ENCODE assay signal across 1 cellular context in the genomic region with DNA sequence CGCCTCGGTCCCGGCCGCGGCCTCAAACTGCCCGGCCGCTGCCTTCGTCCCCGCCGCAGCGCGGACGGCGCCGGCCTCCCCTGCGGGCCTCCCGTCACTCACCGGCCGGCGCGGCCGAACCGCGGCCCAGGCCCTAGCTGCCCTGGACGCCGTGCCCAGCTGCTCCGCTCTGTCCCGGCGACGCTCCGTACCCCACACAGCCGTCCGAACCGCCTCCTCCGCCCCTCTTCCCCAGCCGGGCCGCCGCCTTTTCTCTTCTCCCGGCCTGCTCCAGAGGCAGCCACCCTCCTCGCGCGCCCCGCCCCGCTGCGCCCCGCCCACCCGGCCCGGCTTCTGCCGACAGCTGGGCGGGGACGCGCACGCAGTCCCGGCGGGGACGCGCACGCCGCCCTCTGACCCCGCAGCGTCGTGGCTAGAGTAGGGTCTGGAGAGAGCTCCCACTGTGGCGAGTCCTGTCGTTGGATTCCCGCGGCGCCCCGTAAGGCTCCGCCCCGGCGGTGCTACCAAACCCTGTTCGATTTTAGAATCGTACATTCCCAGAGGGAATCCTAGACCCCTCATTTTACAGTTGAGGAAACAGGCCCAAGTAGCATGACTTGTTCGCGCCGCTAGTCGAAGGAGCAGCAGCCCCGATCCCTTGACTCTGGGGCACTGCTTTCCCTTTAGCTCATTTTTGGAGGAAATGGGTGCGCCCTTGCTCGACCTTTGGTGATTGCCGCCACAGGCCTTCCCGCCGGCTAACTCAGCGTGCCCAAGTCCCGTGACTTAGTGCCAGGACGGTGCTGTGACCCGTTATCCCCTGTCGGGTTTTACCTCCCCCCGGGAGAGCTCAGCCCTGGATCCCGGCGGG.
TF ChIP-seq lines count a peak whose summit lies in the region.

A gene with protein sequence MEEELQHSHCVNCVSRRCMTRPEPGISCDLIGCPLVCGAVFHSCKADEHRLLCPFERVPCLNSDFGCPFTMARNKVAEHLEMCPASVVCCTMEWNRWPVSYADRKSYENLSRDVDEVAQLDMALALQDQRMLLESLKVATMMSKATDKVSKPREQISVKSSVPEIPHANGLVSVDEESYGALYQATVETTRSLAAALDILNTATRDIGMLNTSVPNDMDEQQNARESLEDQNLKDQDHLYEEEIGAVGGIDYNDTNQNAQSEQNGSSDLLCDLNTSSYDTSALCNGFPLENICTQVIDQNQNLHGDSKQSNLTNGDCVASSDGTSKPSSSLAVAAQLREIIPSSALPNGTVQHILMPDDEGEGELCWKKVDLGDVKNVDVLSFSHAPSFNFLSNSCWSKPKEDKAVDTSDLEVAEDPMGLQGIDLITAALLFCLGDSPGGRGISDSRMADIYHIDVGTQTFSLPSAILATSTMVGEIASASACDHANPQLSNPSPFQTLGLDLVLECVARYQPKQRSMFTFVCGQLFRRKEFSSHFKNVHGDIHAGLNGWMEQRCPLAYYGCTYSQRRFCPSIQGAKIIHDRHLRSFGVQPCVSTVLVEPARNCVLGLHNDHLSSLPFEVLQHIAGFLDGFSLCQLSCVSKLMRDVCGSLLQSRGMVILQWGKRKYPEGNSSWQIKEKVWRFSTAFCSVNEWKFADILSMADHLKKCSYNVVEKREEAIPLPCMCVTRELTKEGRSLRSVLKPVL (minus strand): TSS at position 295 of the 850 bp plus-strand sequence. CDS start 8,390 bp downstream, outside the sequence.

TF ChIP-seq in K562, 482 proteins besides CTCF, POLR2A, EP300 and RAD21 (continued from another document and continues in another):
- TF ChIP-seq, protein P1, sequence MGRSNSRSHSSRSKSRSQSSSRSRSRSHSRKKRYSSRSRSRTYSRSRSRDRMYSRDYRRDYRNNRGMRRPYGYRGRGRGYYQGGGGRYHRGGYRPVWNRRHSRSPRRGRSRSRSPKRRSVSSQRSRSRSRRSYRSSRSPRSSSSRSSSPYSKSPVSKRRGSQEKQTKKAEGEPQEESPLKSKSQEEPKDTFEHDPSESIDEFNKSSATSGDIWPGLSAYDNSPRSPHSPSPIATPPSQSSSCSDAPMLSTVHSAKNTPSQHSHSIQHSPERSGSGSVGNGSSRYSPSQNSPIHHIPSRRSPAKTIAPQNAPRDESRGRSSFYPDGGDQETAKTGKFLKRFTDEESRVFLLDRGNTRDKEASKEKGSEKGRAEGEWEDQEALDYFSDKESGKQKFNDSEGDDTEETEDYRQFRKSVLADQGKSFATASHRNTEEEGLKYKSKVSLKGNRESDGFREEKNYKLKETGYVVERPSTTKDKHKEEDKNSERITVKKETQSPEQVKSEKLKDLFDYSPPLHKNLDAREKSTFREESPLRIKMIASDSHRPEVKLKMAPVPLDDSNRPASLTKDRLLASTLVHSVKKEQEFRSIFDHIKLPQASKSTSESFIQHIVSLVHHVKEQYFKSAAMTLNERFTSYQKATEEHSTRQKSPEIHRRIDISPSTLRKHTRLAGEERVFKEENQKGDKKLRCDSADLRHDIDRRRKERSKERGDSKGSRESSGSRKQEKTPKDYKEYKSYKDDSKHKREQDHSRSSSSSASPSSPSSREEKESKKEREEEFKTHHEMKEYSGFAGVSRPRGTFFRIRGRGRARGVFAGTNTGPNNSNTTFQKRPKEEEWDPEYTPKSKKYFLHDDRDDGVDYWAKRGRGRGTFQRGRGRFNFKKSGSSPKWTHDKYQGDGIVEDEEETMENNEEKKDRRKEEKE (IDR thresholded peaks at IDR 0.05; ENCODE audit: borderline replicate concordance in 1 of 2, control insufficient read depth in 1 of 2, low read depth in 2 of 2, low read length in 1 of 2), result peak in 1 of 2 experiments; percentile 33; a peak in 2 of 4 replicates
- TF ChIP-seq ZNF121 (CRISPR knock-in tag; conservative IDR thresholded peaks at IDR 0.05) (peak; percentile 91), ZFP36 (IDR thresholded peaks at IDR 0.05; ENCODE audit: low read depth, low read length, partially characterized antibody) (no peak), LARP7 (IDR thresholded peaks at IDR 0.05) (0 out of 2 replicates have a peak, but pooled peaks have one; percentile 26), BCL6 (CRISPR knock-in tag; IDR thresholded peaks at IDR 0.05) (no peak), RAD51 (IDR thresholded peaks at IDR 0.05; ENCODE audit: borderline replicate concordance, low read depth) (0 out of 2 replicates have a peak, but pooled peaks have one; percentile 10), ZC3H11A (IDR thresholded peaks at IDR 0.05; ENCODE audit: low read depth, low read length) (no peak), KAT8 (IDR thresholded peaks at IDR 0.05; ENCODE audit: low read depth) (no peak), L3MBTL2 (IDR thresholded peaks at IDR 0.05) (peak; percentile 96), ZNF232 (CRISPR knock-in tag; IDR thresholded peaks at IDR 0.05) (peak; percentile 77; the same call in 1 of the 2 replicates), ZNF76 (CRISPR knock-in tag; IDR thresholded peaks at IDR 0.05; ENCODE audit: borderline replicate concordance) (0 out of 2 replicates have a peak, but pooled peaks have one; percentile 43), FOXA1 (IDR thresholded peaks at IDR 0.05; ENCODE audit: borderline replicate concordance) (no peak), RBBP5 (IDR thresholded peaks at IDR 0.05; ENCODE audit: borderline replicate concordance, insufficient read depth, low read length, poor library complexity, severe bottlenecking) (peak; percentile 97), RFX5 (IDR thresholded peaks at IDR 0.05; ENCODE audit: low read depth, low read length) (no peak), ZNF695 (CRISPR knock-in tag; IDR thresholded peaks at IDR 0.05) (no peak), SAFB (IDR thresholded peaks at IDR 0.05; ENCODE audit: borderline replicate concordance, low read depth, low read length) (no peak), KDM1A (IDR thresholded peaks at IDR 0.05) (no peak), SNIP1 (IDR thresholded peaks at IDR 0.05; ENCODE audit: low read depth) (no peak), ZNF561 (CRISPR knock-in tag; conservative IDR thresholded peaks at IDR 0.05) (no peak), MAZ (CRISPR knock-in tag; conservative IDR thresholded peaks at IDR 0.05 in 1 of 2, IDR thresholded peaks at IDR 0.05 in 1 of 2) (peak; percentile 76 to 88), MTF1 (CRISPR knock-in tag; IDR thresholded peaks at IDR 0.05; ENCODE audit: borderline replicate concordance) (no peak), NR2C2 (CRISPR knock-in tag; IDR thresholded peaks at IDR 0.05) (peak; percentile 98), NR2C2 (tag; IDR thresholded peaks at IDR 0.05) (peak; percentile 99), FIP1L1 (IDR thresholded peaks at IDR 0.05; ENCODE audit: low read depth, low read length, poor library complexity, severe bottlenecking) (peak; percentile 72), TRIM28 (IDR thresholded peaks at IDR 0.05) (peak; percentile 58; the same call in 1 of the 2 replicates), SMAD1 (IDR thresholded peaks at IDR 0.05; ENCODE audit: low read depth, low read length, partially characterized antibody) (peak; percentile 57), STAT5B (CRISPR knock-in tag; IDR thresholded peaks at IDR 0.05) (no peak), ZNF436 (CRISPR knock-in tag; IDR thresholded peaks at IDR 0.05) (no peak), ZNF408 (CRISPR knock-in tag; IDR thresholded peaks at IDR 0.05; ENCODE audit: low read depth) (no peak)
- TF ChIP-seq, protein P2, sequence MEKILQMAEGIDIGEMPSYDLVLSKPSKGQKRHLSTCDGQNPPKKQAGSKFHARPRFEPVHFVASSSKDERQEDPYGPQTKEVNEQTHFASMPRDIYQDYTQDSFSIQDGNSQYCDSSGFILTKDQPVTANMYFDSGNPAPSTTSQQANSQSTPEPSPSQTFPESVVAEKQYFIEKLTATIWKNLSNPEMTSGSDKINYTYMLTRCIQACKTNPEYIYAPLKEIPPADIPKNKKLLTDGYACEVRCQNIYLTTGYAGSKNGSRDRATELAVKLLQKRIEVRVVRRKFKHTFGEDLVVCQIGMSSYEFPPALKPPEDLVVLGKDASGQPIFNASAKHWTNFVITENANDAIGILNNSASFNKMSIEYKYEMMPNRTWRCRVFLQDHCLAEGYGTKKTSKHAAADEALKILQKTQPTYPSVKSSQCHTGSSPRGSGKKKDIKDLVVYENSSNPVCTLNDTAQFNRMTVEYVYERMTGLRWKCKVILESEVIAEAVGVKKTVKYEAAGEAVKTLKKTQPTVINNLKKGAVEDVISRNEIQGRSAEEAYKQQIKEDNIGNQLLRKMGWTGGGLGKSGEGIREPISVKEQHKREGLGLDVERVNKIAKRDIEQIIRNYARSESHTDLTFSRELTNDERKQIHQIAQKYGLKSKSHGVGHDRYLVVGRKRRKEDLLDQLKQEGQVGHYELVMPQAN (IDR thresholded peaks at IDR 0.05; ENCODE audit: borderline replicate concordance), result peak; percentile 28; the same call in 1 of the 2 replicates
- TF ChIP-seq, protein P3, sequence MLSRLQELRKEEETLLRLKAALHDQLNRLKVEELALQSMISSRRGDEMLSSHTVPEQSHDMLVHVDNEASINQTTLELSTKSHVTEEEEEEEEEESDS (CRISPR knock-in tag; IDR thresholded peaks at IDR 0.05), result no peak
- TF ChIP-seq, protein P4, sequence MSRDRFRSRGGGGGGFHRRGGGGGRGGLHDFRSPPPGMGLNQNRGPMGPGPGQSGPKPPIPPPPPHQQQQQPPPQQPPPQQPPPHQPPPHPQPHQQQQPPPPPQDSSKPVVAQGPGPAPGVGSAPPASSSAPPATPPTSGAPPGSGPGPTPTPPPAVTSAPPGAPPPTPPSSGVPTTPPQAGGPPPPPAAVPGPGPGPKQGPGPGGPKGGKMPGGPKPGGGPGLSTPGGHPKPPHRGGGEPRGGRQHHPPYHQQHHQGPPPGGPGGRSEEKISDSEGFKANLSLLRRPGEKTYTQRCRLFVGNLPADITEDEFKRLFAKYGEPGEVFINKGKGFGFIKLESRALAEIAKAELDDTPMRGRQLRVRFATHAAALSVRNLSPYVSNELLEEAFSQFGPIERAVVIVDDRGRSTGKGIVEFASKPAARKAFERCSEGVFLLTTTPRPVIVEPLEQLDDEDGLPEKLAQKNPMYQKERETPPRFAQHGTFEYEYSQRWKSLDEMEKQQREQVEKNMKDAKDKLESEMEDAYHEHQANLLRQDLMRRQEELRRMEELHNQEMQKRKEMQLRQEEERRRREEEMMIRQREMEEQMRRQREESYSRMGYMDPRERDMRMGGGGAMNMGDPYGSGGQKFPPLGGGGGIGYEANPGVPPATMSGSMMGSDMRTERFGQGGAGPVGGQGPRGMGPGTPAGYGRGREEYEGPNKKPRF (IDR thresholded peaks at IDR 0.05; ENCODE audit: low read depth, low read length), result no peak
- TF ChIP-seq, protein P5, sequence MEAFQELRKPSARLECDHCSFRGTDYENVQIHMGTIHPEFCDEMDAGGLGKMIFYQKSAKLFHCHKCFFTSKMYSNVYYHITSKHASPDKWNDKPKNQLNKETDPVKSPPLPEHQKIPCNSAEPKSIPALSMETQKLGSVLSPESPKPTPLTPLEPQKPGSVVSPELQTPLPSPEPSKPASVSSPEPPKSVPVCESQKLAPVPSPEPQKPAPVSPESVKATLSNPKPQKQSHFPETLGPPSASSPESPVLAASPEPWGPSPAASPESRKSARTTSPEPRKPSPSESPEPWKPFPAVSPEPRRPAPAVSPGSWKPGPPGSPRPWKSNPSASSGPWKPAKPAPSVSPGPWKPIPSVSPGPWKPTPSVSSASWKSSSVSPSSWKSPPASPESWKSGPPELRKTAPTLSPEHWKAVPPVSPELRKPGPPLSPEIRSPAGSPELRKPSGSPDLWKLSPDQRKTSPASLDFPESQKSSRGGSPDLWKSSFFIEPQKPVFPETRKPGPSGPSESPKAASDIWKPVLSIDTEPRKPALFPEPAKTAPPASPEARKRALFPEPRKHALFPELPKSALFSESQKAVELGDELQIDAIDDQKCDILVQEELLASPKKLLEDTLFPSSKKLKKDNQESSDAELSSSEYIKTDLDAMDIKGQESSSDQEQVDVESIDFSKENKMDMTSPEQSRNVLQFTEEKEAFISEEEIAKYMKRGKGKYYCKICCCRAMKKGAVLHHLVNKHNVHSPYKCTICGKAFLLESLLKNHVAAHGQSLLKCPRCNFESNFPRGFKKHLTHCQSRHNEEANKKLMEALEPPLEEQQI (IDR thresholded peaks at IDR 0.05), result no peak
- TF ChIP-seq, protein P6, sequence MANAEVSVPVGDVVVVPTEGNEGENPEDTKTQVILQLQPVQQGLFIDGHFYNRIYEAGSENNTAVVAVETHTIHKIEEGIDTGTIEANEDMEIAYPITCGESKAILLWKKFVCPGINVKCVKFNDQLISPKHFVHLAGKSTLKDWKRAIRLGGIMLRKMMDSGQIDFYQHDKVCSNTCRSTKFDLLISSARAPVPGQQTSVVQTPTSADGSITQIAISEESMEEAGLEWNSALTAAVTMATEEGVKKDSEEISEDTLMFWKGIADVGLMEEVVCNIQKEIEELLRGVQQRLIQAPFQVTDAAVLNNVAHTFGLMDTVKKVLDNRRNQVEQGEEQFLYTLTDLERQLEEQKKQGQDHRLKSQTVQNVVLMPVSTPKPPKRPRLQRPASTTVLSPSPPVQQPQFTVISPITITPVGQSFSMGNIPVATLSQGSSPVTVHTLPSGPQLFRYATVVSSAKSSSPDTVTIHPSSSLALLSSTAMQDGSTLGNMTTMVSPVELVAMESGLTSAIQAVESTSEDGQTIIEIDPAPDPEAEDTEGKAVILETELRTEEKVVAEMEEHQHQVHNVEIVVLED (CRISPR knock-in tag; IDR thresholded peaks at IDR 0.05), result peak; percentile 98
- TF ChIP-seq, protein P7, sequence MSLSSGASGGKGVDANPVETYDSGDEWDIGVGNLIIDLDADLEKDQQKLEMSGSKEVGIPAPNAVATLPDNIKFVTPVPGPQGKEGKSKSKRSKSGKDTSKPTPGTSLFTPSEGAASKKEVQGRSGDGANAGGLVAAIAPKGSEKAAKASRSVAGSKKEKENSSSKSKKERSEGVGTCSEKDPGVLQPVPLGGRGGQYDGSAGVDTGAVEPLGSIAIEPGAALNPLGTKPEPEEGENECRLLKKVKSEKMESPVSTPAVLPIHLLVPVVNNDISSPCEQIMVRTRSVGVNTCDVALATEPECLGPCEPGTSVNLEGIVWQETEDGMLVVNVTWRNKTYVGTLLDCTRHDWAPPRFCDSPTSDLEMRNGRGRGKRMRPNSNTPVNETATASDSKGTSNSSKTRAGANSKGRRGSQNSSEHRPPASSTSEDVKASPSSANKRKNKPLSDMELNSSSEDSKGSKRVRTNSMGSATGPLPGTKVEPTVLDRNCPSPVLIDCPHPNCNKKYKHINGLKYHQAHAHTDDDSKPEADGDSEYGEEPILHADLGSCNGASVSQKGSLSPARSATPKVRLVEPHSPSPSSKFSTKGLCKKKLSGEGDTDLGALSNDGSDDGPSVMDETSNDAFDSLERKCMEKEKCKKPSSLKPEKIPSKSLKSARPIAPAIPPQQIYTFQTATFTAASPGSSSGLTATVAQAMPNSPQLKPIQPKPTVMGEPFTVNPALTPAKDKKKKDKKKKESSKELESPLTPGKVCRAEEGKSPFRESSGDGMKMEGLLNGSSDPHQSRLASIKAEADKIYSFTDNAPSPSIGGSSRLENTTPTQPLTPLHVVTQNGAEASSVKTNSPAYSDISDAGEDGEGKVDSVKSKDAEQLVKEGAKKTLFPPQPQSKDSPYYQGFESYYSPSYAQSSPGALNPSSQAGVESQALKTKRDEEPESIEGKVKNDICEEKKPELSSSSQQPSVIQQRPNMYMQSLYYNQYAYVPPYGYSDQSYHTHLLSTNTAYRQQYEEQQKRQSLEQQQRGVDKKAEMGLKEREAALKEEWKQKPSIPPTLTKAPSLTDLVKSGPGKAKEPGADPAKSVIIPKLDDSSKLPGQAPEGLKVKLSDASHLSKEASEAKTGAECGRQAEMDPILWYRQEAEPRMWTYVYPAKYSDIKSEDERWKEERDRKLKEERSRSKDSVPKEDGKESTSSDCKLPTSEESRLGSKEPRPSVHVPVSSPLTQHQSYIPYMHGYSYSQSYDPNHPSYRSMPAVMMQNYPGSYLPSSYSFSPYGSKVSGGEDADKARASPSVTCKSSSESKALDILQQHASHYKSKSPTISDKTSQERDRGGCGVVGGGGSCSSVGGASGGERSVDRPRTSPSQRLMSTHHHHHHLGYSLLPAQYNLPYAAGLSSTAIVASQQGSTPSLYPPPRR (CRISPR knock-in tag; IDR thresholded peaks at IDR 0.05; ENCODE audit: borderline replicate concordance), result no peak; the same call in 1 of the 2 replicates
